18 cellular contexts compared by ENCODE assay signal in genomic region chr20:46214831-46215488, GRCh38.
A peak's percentile ranks its signal among the peaks of the same experiment; 100 is the strongest.
DNase-seq lines count a peak whose midpoint lies in the region; ATAC-seq and TF ChIP-seq lines count a peak whose summit lies in the region.
"Had no signal": no experiment of that assay in that cellular context is flagged by ENCODE, and none has a peak within 500 bp of the region (broad histone marks: within the 10 kb centered on the region; RNA-seq: fewer than 3 reads in every experiment).

No MANE protein-coding gene starts in this region.

- H3K9ac ChIP-seq in endodermal cell (ENCODE audit: extremely low read depth, low read length, poor library complexity, severe bottlenecking), result no peak overlapping the region

- DNase-seq in AG08395 (ENCODE audit: low spot score), result peak; percentile 33
- peak; percentile 32 for DNase-seq in ELR (ENCODE audit: low read depth)
- DNase-seq in NCI-H345 (lab: John Stamatoyannopoulos, UW), result peak; percentile 97
- DNase-seq in endodermal cell, result no peak
- DNase-seq in hepatic stellate cell (ENCODE audit: low spot score), result no peak
- DNase-seq in GDM1 (lab: John Stamatoyannopoulos, UW), result no peak
- DNase-seq in KBM-7, result no peak
- no peak for DNase-seq in upper lobe of right lung
- DNase-seq: activated gamma-delta T cell; DMS79 treated with DMSO at 0.1 percent for 48 hours; heart left ventricle; KG1; NCI-H187 treated with DMSO at 0.1 percent for 48 hours; stimulated activated naive CD4-positive, alpha-beta T cell had no signal

- H3K4me1 ChIP-seq in endodermal cell (ENCODE audit: control insufficient read depth, insufficient read depth, low read length), result peaks cover 15% of the 10 kb centered on the region
- no peaks in the 10 kb centered on the region for H3K4me1 ChIP-seq in upper lobe of right lung

- no peaks in the 10 kb centered on the region for H3K36me3 ChIP-seq in endodermal cell (ENCODE audit: control insufficient read depth, insufficient read depth, low read length)
- H3K36me3 ChIP-seq in upper lobe of right lung, result no peaks in the 10 kb centered on the region
- H3K36me3 ChIP-seq: heart left ventricle had no signal

- peak overlapping the region; percentile 58 for H3K27ac ChIP-seq in endodermal cell (ENCODE audit: low read depth, low read length)
- no peak overlapping the region for H3K27ac ChIP-seq in upper lobe of right lung
- H3K27ac ChIP-seq: skin epidermis, VCaP had no signal

- intact Hi-C loops in upper lobe of right lung (cut with DNase I), result no loop called here

- H3K27me3 ChIP-seq in endodermal cell (ENCODE audit: control insufficient read depth, insufficient read depth, low read length, poor library complexity, severe bottlenecking), result no peaks in the 10 kb centered on the region
- H3K27me3 ChIP-seq in upper lobe of right lung, result peaks cover 36% of the 10 kb centered on the region

- H3K4me1 Mint-ChIP-seq in endodermal cell, result peaks cover 23% of the 10 kb centered on the region
- H3K4me1 Mint-ChIP-seq: B cell had no signal

- no peak overlapping the region for H3K4me3 ChIP-seq in endodermal cell (ENCODE audit: low read length)
- no peak overlapping the region for H3K4me3 ChIP-seq in upper lobe of right lung
- H3K4me3 ChIP-seq: heart left ventricle, skin epidermis had no signal

- no peak overlapping the region for H3K27ac Mint-ChIP-seq in endodermal cell
- H3K27ac Mint-ChIP-seq: B cell; dendritic cell treated with granulocyte-macrophage colony-stimulating factor and Interleukin-4, amounts not matched to agents 40 ng/mL and 50 ng/mL, for 4 days had no signal

- H3K4me3 Mint-ChIP-seq in endodermal cell, result no peak overlapping the region
- H3K4me3 Mint-ChIP-seq: B cell; dendritic cell treated with granulocyte-macrophage colony-stimulating factor and Interleukin-4, amounts not matched to agents 40 ng/mL and 50 ng/mL, for 4 days had no signal

- no peak for TF ChIP-seq CTCF in endodermal cell (conservative IDR thresholded peaks at IDR 0.05)
- no peak for TF ChIP-seq CTCF in upper lobe of right lung (IDR thresholded peaks at IDR 0.05)

- no peaks in the 10 kb centered on the region for H3K36me3 Mint-ChIP-seq in endodermal cell (ENCODE audit: low read depth)

- peaks cover 12% of the 10 kb centered on the region for H3K27me3 Mint-ChIP-seq in endodermal cell (ENCODE audit: insufficient read depth)

- no peaks in the 10 kb centered on the region for H3K9me3 ChIP-seq in endodermal cell (ENCODE audit: control insufficient read depth, low read length)
- no peaks in the 10 kb centered on the region for H3K9me3 ChIP-seq in upper lobe of right lung
- H3K9me3 ChIP-seq: heart left ventricle had no signal

- in situ Hi-C loops in KBM-7 (cut with MboI; ENCODE audit: low pct_unique_long_range_greater_than_20kb, low sequenced_read_pairs), result no loop called here

- 94 to 97% methylated on average over 3 to 4 of the region's 4 CpGs for WGBS in endodermal cell (ENCODE audit: insufficient coverage in 1 of 2, insufficient read length in 1 of 2), 2 experiments

- H3K9me3 Mint-ChIP-seq in endodermal cell, result no peaks in the 10 kb centered on the region
- H3K9me3 Mint-ChIP-seq: dendritic cell treated with granulocyte-macrophage colony-stimulating factor and Interleukin-4, amounts not matched to agents 40 ng/mL and 50 ng/mL, for 4 days had no signal

- no peak for ATAC-seq in upper lobe of right lung

Comparison
In these comparisons a context has a peak if more than half of its experiments do, and no peak if none do; other contexts are left out.
1. DNase-seq: peak in AG08395 (single experiment), ELR (single experiment) and NCI-H345 (single experiment); none in endodermal cell (single experiment), hepatic stellate cell (single experiment), GDM1 (single experiment), KBM-7 (single experiment) and upper lobe of right lung (single experiment).